1 cellular context compared by ENCODE assay signal in the genomic region with DNA sequence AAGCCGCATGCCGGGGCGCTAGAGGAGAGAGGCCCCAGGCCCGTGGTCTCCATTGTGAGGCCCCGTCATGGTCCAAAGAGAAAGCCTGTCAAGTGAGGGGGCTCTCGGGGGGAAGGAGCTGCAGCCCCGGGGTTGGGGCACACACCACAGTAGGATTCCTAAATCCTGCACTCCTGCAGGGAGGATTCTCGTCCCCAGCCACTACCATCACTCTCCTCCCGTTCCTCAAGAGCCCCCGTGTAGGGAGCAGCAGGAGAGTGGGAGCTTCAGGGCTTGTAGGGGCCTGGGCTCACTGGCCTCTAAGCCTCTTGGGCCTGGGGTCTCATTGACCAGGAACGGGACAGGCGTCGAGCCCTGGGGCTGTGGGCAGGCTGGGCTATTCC.
TF ChIP-seq lines count a peak whose summit lies in the region.

No MANE protein-coding gene starts in this region.

TF ChIP-seq in GM12878, 131 proteins besides CTCF, POLR2A, EP300 and RAD21:
- no peak for TF ChIP-seq RAD51 (IDR thresholded peaks at IDR 0.05)
- TF ChIP-seq GATAD2B (conservative IDR thresholded peaks at IDR 0.05; ENCODE audit: low read depth) = no peak
- TF ChIP-seq, protein P1, sequence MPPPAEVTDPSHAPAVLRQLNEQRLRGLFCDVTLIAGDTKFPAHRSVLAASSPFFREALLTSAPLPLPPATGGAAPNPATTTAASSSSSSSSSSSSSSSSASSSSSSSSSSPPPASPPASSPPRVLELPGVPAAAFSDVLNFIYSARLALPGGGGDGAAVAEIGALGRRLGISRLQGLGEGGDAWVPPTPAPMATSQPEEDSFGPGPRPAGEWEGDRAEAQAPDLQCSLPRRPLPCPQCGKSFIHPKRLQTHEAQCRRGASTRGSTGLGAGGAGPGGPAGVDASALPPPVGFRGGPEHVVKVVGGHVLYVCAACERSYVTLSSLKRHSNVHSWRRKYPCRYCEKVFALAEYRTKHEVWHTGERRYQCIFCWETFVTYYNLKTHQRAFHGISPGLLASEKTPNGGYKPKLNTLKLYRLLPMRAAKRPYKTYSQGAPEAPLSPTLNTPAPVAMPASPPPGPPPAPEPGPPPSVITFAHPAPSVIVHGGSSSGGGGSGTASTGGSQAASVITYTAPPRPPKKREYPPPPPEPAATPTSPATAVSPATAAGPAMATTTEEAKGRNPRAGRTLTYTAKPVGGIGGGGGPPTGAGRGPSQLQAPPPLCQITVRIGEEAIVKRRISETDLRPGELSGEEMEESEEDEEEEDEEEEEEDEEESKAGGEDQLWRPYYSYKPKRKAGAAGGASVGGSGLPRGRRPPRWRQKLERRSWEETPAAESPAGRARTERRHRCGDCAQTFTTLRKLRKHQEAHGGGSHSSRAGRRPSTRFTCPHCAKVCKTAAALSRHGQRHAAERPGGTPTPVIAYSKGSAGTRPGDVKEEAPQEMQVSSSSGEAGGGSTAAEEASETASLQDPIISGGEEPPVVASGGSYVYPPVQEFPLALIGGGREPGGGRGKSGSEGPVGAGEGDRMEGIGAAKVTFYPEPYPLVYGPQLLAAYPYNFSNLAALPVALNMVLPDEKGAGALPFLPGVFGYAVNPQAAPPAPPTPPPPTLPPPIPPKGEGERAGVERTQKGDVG (CRISPR knock-in tag; IDR thresholded peaks at IDR 0.05) = no peak
- TF ChIP-seq CBX3 (IDR thresholded peaks at IDR 0.05; ENCODE audit: borderline replicate concordance, low read depth) = no peak
- TF ChIP-seq, protein P2, sequence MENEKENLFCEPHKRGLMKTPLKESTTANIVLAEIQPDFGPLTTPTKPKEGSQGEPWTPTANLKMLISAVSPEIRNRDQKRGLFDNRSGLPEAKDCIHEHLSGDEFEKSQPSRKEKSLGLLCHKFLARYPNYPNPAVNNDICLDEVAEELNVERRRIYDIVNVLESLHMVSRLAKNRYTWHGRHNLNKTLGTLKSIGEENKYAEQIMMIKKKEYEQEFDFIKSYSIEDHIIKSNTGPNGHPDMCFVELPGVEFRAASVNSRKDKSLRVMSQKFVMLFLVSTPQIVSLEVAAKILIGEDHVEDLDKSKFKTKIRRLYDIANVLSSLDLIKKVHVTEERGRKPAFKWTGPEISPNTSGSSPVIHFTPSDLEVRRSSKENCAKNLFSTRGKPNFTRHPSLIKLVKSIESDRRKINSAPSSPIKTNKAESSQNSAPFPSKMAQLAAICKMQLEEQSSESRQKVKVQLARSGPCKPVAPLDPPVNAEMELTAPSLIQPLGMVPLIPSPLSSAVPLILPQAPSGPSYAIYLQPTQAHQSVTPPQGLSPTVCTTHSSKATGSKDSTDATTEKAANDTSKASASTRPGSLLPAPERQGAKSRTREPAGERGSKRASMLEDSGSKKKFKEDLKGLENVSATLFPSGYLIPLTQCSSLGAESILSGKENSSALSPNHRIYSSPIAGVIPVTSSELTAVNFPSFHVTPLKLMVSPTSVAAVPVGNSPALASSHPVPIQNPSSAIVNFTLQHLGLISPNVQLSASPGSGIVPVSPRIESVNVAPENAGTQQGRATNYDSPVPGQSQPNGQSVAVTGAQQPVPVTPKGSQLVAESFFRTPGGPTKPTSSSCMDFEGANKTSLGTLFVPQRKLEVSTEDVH (IDR thresholded peaks at IDR 0.05; ENCODE audit: low read depth, partially characterized antibody) = no peak
- TF ChIP-seq, protein P3, sequence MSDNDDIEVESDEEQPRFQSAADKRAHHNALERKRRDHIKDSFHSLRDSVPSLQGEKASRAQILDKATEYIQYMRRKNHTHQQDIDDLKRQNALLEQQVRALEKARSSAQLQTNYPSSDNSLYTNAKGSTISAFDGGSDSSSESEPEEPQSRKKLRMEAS (IDR thresholded peaks at IDR 0.05; ENCODE audit: low read depth, low read length) = no peak
- TF ChIP-seq TCF12 (IDR thresholded peaks at IDR 0.05; ENCODE audit: low read depth, low read length) = no peak
